25 cellular contexts compared by ENCODE assay signal in genomic region chr4:159966741-159967140, GRCh38.
"Had no signal": no experiment of that assay in that cellular context is flagged by ENCODE, and none has a peak within 500 bp of the region (broad histone marks: within the 10 kb centered on the region; RNA-seq: fewer than 3 reads in every experiment).

No MANE protein-coding gene starts in this region.

- H3K27ac ChIP-seq: body of pancreas, colonic mucosa, dorsolateral prefrontal cortex, gastroesophageal sphincter, right lobe of liver, thyroid gland, upper lobe of left lung had no signal

- H3K27me3 Mint-ChIP-seq: activated CD4-positive, alpha-beta memory T cell treated with anti-CD3 and anti-CD28 coated beads, Interleukin-2, amount 10 ng/mL, durations not matched to agents 7 days and 5 days; activated CD4-positive, alpha-beta T cell treated with anti-CD3 and anti-CD28 coated beads, Interleukin-2, amount 10 ng/mL, durations not matched to agents 7 days and 5 days; activated naive CD4-positive, alpha-beta T cell treated with anti-CD3 and anti-CD28 coated beads, Interleukin-2, amount 50 U/mL, for 24 hours; activated naive CD8-positive, alpha-beta T cell treated with anti-CD3 and anti-CD28 coated beads, Interleukin-2, amount 50 U/mL, for 24 hours; stimulated activated naive CD8-positive, alpha-beta T cell treated with anti-CD3 and anti-CD28 coated beads, Interleukin-15, Interleukin-2, amounts not matched to agents 100 ng/mL and 50 ng/mL, for 24 hours had no signal

- DNase-seq: activated CD4-positive, alpha-beta memory T cell treated with anti-CD3 and anti-CD28 coated beads, Interleukin-2, amount 10 ng/mL, durations not matched to agents 7 days and 5 days; activated CD4-positive, alpha-beta T cell treated with anti-CD3 and anti-CD28 coated beads for 1 hour; activated CD4-positive, alpha-beta T cell treated with anti-CD3 and anti-CD28 coated beads, Interleukin-2, amount 10 ng/mL, durations not matched to agents 7 days and 5 days; activated naive CD8-positive, alpha-beta T cell treated with anti-CD3 and anti-CD28 coated beads, Interleukin-2, amount 50 U/mL, for 24 hours; activated T-cell treated with anti-CD3 and anti-CD28 coated beads, Interleukin-2, amount 50 U/mL, for 4 hours; amygdala; body of pancreas; colonic mucosa; dorsolateral prefrontal cortex; effector memory CD4-positive, alpha-beta T cell; head of caudate nucleus; hippocampal formation; midbrain; natural killer cell; right lobe of liver; small intestine; stimulated activated CD4-positive, alpha-beta T cell treated with anti-CD3 and anti-CD28 coated beads, Interleukin-4, amount 100 ng/mL, for 24 hours; T-helper 2 cell; thyroid gland; upper lobe of left lung had no signal

- H3K4me1 Mint-ChIP-seq: activated CD4-positive, alpha-beta memory T cell treated with anti-CD3 and anti-CD28 coated beads, Interleukin-2, amount 10 ng/mL, durations not matched to agents 7 days and 5 days; activated CD4-positive, alpha-beta T cell treated with anti-CD3 and anti-CD28 coated beads, Interleukin-2, amount 10 ng/mL, durations not matched to agents 7 days and 5 days; activated naive CD4-positive, alpha-beta T cell treated with anti-CD3 and anti-CD28 coated beads, Interleukin-2, amount 50 U/mL, for 24 hours; activated naive CD8-positive, alpha-beta T cell treated with anti-CD3 and anti-CD28 coated beads, Interleukin-2, amount 50 U/mL, for 24 hours; natural killer cell; stimulated activated effector memory CD8-positive, alpha-beta T cell treated with anti-CD3 and anti-CD28 coated beads, Interleukin-12 subunit alpha, Interleukin-12 subunit beta, amount 100 ng/mL, for 72 hours had no signal

- H3K27me3 ChIP-seq: body of pancreas, colonic mucosa, gastroesophageal sphincter, right lobe of liver, thyroid gland, upper lobe of left lung had no signal

- H3K4me3 Mint-ChIP-seq: activated CD4-positive, alpha-beta memory T cell treated with anti-CD3 and anti-CD28 coated beads, Interleukin-2, amount 10 ng/mL, durations not matched to agents 7 days and 5 days; activated CD4-positive, alpha-beta T cell treated with anti-CD3 and anti-CD28 coated beads, Interleukin-2, amount 10 ng/mL, durations not matched to agents 7 days and 5 days; activated naive CD4-positive, alpha-beta T cell treated with anti-CD3 and anti-CD28 coated beads, Interleukin-2, amount 50 U/mL, for 24 hours; activated naive CD8-positive, alpha-beta T cell treated with anti-CD3 and anti-CD28 coated beads, Interleukin-2, amount 50 U/mL, for 24 hours; activated T-cell treated with anti-CD3 and anti-CD28 coated beads, Interleukin-2, amount 50 U/mL, for 4 hours; natural killer cell; stimulated activated effector memory CD8-positive, alpha-beta T cell treated with anti-CD3 and anti-CD28 coated beads, Interleukin-12 subunit alpha, Interleukin-12 subunit beta, amount 100 ng/mL, for 72 hours; stimulated activated naive CD8-positive, alpha-beta T cell treated with anti-CD3 and anti-CD28 coated beads, Interleukin-15, Interleukin-2, amounts not matched to agents 100 ng/mL and 50 ng/mL, for 24 hours had no signal

- H3K4me3 ChIP-seq: body of pancreas, colonic mucosa, dorsolateral prefrontal cortex, gastroesophageal sphincter, right lobe of liver, thyroid gland, upper lobe of left lung had no signal

- H3K36me3 Mint-ChIP-seq: activated naive CD4-positive, alpha-beta T cell treated with anti-CD3 and anti-CD28 coated beads, Interleukin-2, amount 50 U/mL, for 24 hours; natural killer cell; stimulated activated effector memory CD8-positive, alpha-beta T cell treated with anti-CD3 and anti-CD28 coated beads, Interleukin-12 subunit alpha, Interleukin-12 subunit beta, amount 100 ng/mL, for 72 hours had no signal

- H3K9me3 ChIP-seq: body of pancreas, colonic mucosa, gastroesophageal sphincter, right lobe of liver, thyroid gland, upper lobe of left lung had no signal

- ATAC-seq: activated naive CD8-positive, alpha-beta T cell treated with anti-CD3 and anti-CD28 coated beads, Interleukin-2, amount 50 U/mL, for 24 hours; activated T-cell treated with anti-CD3 and anti-CD28 coated beads, Interleukin-2, amount 50 U/mL, for 4 hours; body of pancreas; gastroesophageal sphincter; natural killer cell; right lobe of liver; stimulated activated effector memory CD8-positive, alpha-beta T cell treated with anti-CD3 and anti-CD28 coated beads, Interleukin-12 subunit alpha, Interleukin-12 subunit beta, amount 100 ng/mL, for 72 hours had no signal

- H3K9me3 Mint-ChIP-seq: activated CD4-positive, alpha-beta memory T cell treated with anti-CD3 and anti-CD28 coated beads, Interleukin-2, amount 10 ng/mL, durations not matched to agents 7 days and 5 days; activated CD4-positive, alpha-beta T cell treated with anti-CD3 and anti-CD28 coated beads, Interleukin-2, amount 10 ng/mL, durations not matched to agents 7 days and 5 days had no signal

- H3K27ac Mint-ChIP-seq: activated CD4-positive, alpha-beta memory T cell treated with anti-CD3 and anti-CD28 coated beads, Interleukin-2, amount 10 ng/mL, durations not matched to agents 7 days and 5 days; activated CD4-positive, alpha-beta T cell treated with anti-CD3 and anti-CD28 coated beads, Interleukin-2, amount 10 ng/mL, durations not matched to agents 7 days and 5 days; activated naive CD4-positive, alpha-beta T cell treated with anti-CD3 and anti-CD28 coated beads, Interleukin-2, amount 50 U/mL, for 24 hours; activated naive CD8-positive, alpha-beta T cell treated with anti-CD3 and anti-CD28 coated beads, Interleukin-2, amount 50 U/mL, for 24 hours; activated T-helper 2 cell treated with anti-CD3 and anti-CD28 coated beads, Interferon-gamma antibody, Interleukin-2, Interleukin-4, amounts not matched to agents 10 μg/mL and 5 μg/mL and 100 μg/mL, durations not matched to agents 14 hours and 24 hours and 36 hours; natural killer cell; stimulated activated effector memory CD8-positive, alpha-beta T cell treated with anti-CD3 and anti-CD28 coated beads, Interleukin-12 subunit alpha, Interleukin-12 subunit beta, amount 100 ng/mL, for 72 hours; stimulated activated naive CD8-positive, alpha-beta T cell treated with anti-CD3 and anti-CD28 coated beads, Interleukin-15, Interleukin-2, amounts not matched to agents 100 ng/mL and 50 ng/mL, for 24 hours had no signal

- H3K4me1 ChIP-seq: body of pancreas, colonic mucosa, gastroesophageal sphincter, right lobe of liver, thyroid gland, upper lobe of left lung had no signal
